ENCODE assay signal across 7 cellular contexts in the genomic region with DNA sequence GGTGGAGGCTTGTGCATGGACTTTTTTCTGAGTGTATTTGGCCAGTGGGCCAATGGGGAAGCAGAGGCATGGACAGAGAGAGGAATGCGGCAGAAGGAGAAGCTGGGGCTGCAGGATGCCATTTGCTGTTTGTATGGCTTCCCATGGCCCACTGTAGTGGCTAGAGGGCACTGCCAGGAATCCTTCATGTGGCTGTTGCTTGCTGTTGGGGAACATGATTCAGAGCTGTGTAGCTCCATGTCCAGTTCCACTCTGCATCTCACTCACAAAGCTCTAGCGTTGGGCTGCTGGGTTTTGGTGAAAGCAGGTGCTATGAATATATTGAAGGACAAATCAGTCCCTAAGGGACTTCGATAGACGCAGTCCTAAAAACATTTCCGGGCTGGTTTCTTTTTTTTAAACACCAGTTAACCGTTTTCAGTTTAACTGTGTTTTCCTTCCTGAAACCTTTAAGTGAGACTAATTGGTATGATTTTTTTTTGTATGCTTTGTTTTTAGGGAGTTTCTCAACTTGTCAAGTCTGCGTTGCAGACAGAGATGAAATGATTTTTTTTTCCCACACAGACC. TPM values are rescaled to one million over a fixed set of nuclear protein-coding genes. Genes with fewer than 3 reads are reported as not detected.
DNase-seq lines count a peak whose midpoint lies in the region; ATAC-seq lines count a peak whose summit lies in the region.

No MANE protein-coding gene starts in this region.

- WGBS in mesendoderm (ENCODE audit: extremely low coverage, insufficient coverage, low lambda C conversion rate): no CpG with 5 or more reads among the region's 7 CpGs

- no peak overlapping the region for H3K9ac ChIP-seq in mesendoderm (ENCODE audit: low read length)

- peak overlapping the region; percentile 87 for H3K27ac Mint-ChIP-seq in activated T-cell treated with anti-CD3 and anti-CD28 coated beads, Interleukin-2, amount 50 U/mL, for 72 hours

- no peak overlapping the region for H3K27ac ChIP-seq in mesendoderm (ENCODE audit: low read depth, low read length)

- H3K27me3 ChIP-seq in mesendoderm (ENCODE audit: insufficient read depth, low read length, poor library complexity): no peaks in the 10 kb centered on the region

- H3K36me3 ChIP-seq in mesendoderm (ENCODE audit: control insufficient read depth, insufficient read depth, low read length): no peaks in the 10 kb centered on the region

- no peak overlapping the region for H3K4me3 ChIP-seq in mesendoderm (ENCODE audit: low read length)

- H3K23ac ChIP-seq in mesendoderm (ENCODE audit: low read length): no peak overlapping the region

- ATAC-seq in GM19043 (IDR thresholded peaks at IDR 0.05; ENCODE audit: low read depth, unreplicated experiment): peak; percentile 46
- ATAC-seq in HG03064 (IDR thresholded peaks at IDR 0.05; ENCODE audit: low read depth, unreplicated experiment): peak; percentile 50
- ATAC-seq in activated T-cell treated with anti-CD3 and anti-CD28 coated beads, Interleukin-2, amount 50 U/mL, for 72 hours (replicated peaks in 1 of 2): peak in 1 of 2 donors; percentile 20

- no peak overlapping the region for H2BK5ac ChIP-seq in mesendoderm (ENCODE audit: low read length)

- no peak overlapping the region for H2BK15ac ChIP-seq in mesendoderm (replicated peaks; ENCODE audit: low read depth)

- no peaks in the 10 kb centered on the region for H3K27me3 Mint-ChIP-seq in activated T-cell treated with anti-CD3 and anti-CD28 coated beads, Interleukin-2, amount 50 U/mL, for 72 hours (ENCODE audit: low read depth)

- no peaks in the 10 kb centered on the region for H3K79me1 ChIP-seq in mesendoderm (ENCODE audit: low read length)

- peaks cover 81% of the 10 kb centered on the region for H3K4me1 Mint-ChIP-seq in activated T-cell treated with anti-CD3 and anti-CD28 coated beads, Interleukin-2, amount 50 U/mL, for 72 hours (ENCODE audit: low read depth)

- H4K5ac ChIP-seq in mesendoderm (ENCODE audit: low read length): no peak overlapping the region

- no peak overlapping the region for H3K4ac ChIP-seq in mesendoderm (ENCODE audit: low read depth, low read length)

- no peaks in the 10 kb centered on the region for H3K9me3 Mint-ChIP-seq in activated T-cell treated with anti-CD3 and anti-CD28 coated beads, Interleukin-2, amount 50 U/mL, for 72 hours

- H4K8ac ChIP-seq in mesendoderm (ENCODE audit: low read depth, low read length): no peak overlapping the region

- peak; percentile 35 to 41 for DNase-seq in activated T-cell treated with anti-CD3 and anti-CD28 coated beads, Interleukin-2, amount 50 U/mL, for 72 hours
- DNase-seq in mesendoderm (no peak), islet precursor cell (no peak), NCI-H146 treated with DMSO at 0.1 percent for 48 hours (lab: John Stamatoyannopoulos, UW; ENCODE audit: unreplicated experiment) (no peak)
- DNase-seq in NK-92 treated with Interleukin-12 subunit alpha and Interleukin-12 subunit beta, amount 100 ng/mL, for 24 hours (lab: John Stamatoyannopoulos, UW): no peak

- peaks cover 5% of the 10 kb centered on the region for H3K4me1 ChIP-seq in mesendoderm (ENCODE audit: control insufficient read depth, low read depth, low read length)

- H2AK5ac ChIP-seq in mesendoderm (ENCODE audit: low read length): no peak overlapping the region

- peak overlapping the region; percentile 15 for H3K56ac ChIP-seq in mesendoderm (ENCODE audit: low read length)

- H3K18ac ChIP-seq in mesendoderm (ENCODE audit: low read length): no peak overlapping the region

- no peaks in the 10 kb centered on the region for H3K79me2 ChIP-seq in mesendoderm (ENCODE audit: control insufficient read depth, insufficient read depth, low read length)

- no peak overlapping the region for H2BK120ac ChIP-seq in mesendoderm (ENCODE audit: low read depth, low read length)

- peak overlapping the region; percentile 64 to 67 for H3K4me3 Mint-ChIP-seq in activated T-cell treated with anti-CD3 and anti-CD28 coated beads, Interleukin-2, amount 50 U/mL, for 72 hours

- H3K4me2 ChIP-seq in mesendoderm (ENCODE audit: low read length): no peak overlapping the region

- peaks cover 2 to 14% of the 10 kb centered on the region in 2 donors for H3K36me3 Mint-ChIP-seq in activated T-cell treated with anti-CD3 and anti-CD28 coated beads, Interleukin-2, amount 50 U/mL, for 72 hours (ENCODE audit: insufficient read depth in 2 of 2)

RNA-seq across cellular contexts. Expression of gene SLC22A5, which starts 51.3 kb away (rescaled TPM):
- 1 to 10 TPM; 7.0 to 7.4 TPM for total RNA-seq in activated T-cell treated with anti-CD3 and anti-CD28 coated beads, Interleukin-2, amount 50 U/mL, for 72 hours
- 1.1 TPM for polyA plus RNA-seq in mesendoderm (2013, experiment 1 of 2)
- 0.88 TPM for polyA plus RNA-seq in mesendoderm (2013, experiment 2 of 2)

Comparison
In these comparisons a context has a peak if more than half of its experiments do, and no peak if none do; other contexts are left out.
1. DNase-seq: peak in activated T-cell treated with anti-CD3 and anti-CD28 coated beads, Interleukin-2, amount 50 U/mL, for 72 hours (2 of 2); none in mesendoderm (single experiment), islet precursor cell (single experiment), NCI-H146 treated with DMSO at 0.1 percent for 48 hours (single experiment) and NK-92 treated with Interleukin-12 subunit alpha and Interleukin-12 subunit beta, amount 100 ng/mL, for 24 hours (single experiment).